Comparison of ENCODE assay signal across 1 cellular context in the genomic region with DNA sequence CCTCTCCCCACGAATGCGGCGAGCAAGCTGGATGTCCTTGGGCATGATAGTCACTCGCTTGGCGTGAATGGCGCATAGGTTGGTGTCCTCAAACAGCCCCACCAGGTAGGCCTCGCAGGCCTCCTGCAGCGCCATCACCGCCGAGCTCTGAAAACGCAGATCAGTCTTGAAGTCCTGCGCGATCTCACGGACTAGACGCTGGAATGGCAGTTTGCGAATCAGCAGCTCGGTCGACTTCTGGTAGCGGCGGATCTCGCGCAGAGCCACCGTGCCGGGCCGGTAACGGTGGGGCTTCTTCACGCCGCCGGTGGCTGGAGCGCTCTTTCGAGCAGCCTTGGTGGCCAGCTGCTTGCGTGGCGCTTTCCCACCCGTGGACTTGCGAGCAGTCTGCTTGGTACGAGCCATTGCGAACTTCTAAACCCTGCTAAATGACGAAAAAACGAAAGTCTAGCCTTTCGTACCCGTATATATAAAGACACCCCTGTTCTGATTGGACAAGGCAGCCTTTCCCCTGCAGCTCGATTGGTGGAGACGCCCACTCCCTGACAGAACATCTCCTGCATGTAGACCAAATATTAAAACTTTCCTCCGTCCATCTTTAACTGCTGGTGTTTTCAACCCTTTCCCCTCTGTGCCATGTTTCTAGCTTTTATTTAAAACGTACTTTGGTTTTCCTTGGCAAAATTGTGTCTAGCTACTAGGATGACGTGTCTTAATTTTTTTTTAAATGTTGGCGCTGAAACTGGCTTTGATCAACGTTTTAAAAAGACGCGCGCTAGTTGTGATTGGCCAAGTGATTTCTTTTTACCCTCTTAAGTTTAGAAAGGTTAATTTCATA.
TF ChIP-seq lines count a peak whose summit lies in the region.

No MANE protein-coding gene starts in this region.

TF ChIP-seq in H1, 55 proteins besides CTCF, POLR2A, EP300 and RAD21:
- peak; percentile 74 for TF ChIP-seq TAF7 (optimal IDR thresholded peaks at IDR 0.05; ENCODE audit: borderline replicate concordance, low read depth, low read length)
- TF ChIP-seq SIX5 (IDR thresholded peaks at IDR 0.05; ENCODE audit: low read depth, low read length), result no peak
- no peak for TF ChIP-seq RFX5 (IDR thresholded peaks at IDR 0.05; ENCODE audit: borderline replicate concordance, low read depth, low read length)
- TF ChIP-seq KDM4A (IDR thresholded peaks at IDR 0.05; ENCODE audit: low read depth, low read length, severe bottlenecking), result no peak
- no peak for TF ChIP-seq CBX8 (IDR thresholded peaks at IDR 0.05; ENCODE audit: borderline replicate concordance, low read depth, low read length)
- no peak for TF ChIP-seq EZH2 (IDR thresholded peaks at IDR 0.05; ENCODE audit: low read depth, low read length, severe bottlenecking)
- TF ChIP-seq, protein P1, sequence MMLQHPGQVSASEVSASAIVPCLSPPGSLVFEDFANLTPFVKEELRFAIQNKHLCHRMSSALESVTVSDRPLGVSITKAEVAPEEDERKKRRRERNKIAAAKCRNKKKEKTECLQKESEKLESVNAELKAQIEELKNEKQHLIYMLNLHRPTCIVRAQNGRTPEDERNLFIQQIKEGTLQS (IDR thresholded peaks at IDR 0.05; ENCODE audit: insufficient read depth, low read depth, low read length), result no peak
- no peak for TF ChIP-seq BCL11A (IDR thresholded peaks at IDR 0.05; ENCODE audit: low read depth in 2 of 2, low read length in 2 of 2)
- no peak; a peak in 1 of 4 replicates for TF ChIP-seq HDAC2 (IDR thresholded peaks at IDR 0.05; ENCODE audit: borderline replicate concordance in 1 of 2, low read depth in 2 of 2, low read length in 2 of 2)
- TF ChIP-seq CREB1 (IDR thresholded peaks at IDR 0.05), result peak; percentile 5; the same call in 1 of the 2 replicates
- TF ChIP-seq POU5F1 (IDR thresholded peaks at IDR 0.05; ENCODE audit: low read depth, low read length), result no peak
- TF ChIP-seq SP4 (IDR thresholded peaks at IDR 0.05; ENCODE audit: low read length), result no peak
- TF ChIP-seq RNF2 (IDR thresholded peaks at IDR 0.05; ENCODE audit: borderline replicate concordance, low read depth, low read length, missing control alignments, poor library complexity, severe bottlenecking), result no peak
- TF ChIP-seq SUZ12 (IDR thresholded peaks at IDR 0.05; ENCODE audit: low read length), result no peak
- no peak for TF ChIP-seq CBX5 (IDR thresholded peaks at IDR 0.05; ENCODE audit: low read depth, low read length)
- no peak for TF ChIP-seq CEBPB (IDR thresholded peaks at IDR 0.05; ENCODE audit: low read depth, low read length)
- no peak for TF ChIP-seq SP2 (IDR thresholded peaks at IDR 0.05; ENCODE audit: low read length)
- no peak for TF ChIP-seq FOSL1 (IDR thresholded peaks at IDR 0.05; ENCODE audit: insufficient read depth, low read depth, low read length)
- no peak for TF ChIP-seq BRCA1 (IDR thresholded peaks at IDR 0.05; ENCODE audit: low read depth, low read length)
- TF ChIP-seq SIN3A (conservative IDR thresholded peaks at IDR 0.05 in 1 of 2, IDR thresholded peaks at IDR 0.05 in 1 of 2; ENCODE audit: low read depth in 1 of 2, low read length in 2 of 2), result 0 out of 4 replicates have a peak, but pooled peaks of 1 of the 2 experiments have one; percentile 16
- peak; percentile 25 for TF ChIP-seq SAP30 (IDR thresholded peaks at IDR 0.05; ENCODE audit: insufficient read depth, insufficient replicate concordance, low read length)
- TF ChIP-seq NANOG (IDR thresholded peaks at IDR 0.05; ENCODE audit: insufficient read depth, low read depth, low read length, poor library complexity, severe bottlenecking), result no peak
- TF ChIP-seq YY1 (IDR thresholded peaks at IDR 0.05; ENCODE audit: low read depth, low read length), result no peak
- TF ChIP-seq, protein P2, sequence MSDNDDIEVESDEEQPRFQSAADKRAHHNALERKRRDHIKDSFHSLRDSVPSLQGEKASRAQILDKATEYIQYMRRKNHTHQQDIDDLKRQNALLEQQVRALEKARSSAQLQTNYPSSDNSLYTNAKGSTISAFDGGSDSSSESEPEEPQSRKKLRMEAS (IDR thresholded peaks at IDR 0.05), result no peak; the same call in 1 of the 2 replicates
- TF ChIP-seq RBBP5 (IDR thresholded peaks at IDR 0.05; ENCODE audit: borderline replicate concordance, low read depth, low read length), result no peak
- TF ChIP-seq TAF1 (IDR thresholded peaks at IDR 0.05; ENCODE audit: low read depth, low read length), result peak; percentile 90
- no peak for TF ChIP-seq BACH1 (IDR thresholded peaks at IDR 0.05; ENCODE audit: low read length)
- TF ChIP-seq SRF (IDR thresholded peaks at IDR 0.05; ENCODE audit: low read depth, low read length), result no peak
- TF ChIP-seq, protein P3, sequence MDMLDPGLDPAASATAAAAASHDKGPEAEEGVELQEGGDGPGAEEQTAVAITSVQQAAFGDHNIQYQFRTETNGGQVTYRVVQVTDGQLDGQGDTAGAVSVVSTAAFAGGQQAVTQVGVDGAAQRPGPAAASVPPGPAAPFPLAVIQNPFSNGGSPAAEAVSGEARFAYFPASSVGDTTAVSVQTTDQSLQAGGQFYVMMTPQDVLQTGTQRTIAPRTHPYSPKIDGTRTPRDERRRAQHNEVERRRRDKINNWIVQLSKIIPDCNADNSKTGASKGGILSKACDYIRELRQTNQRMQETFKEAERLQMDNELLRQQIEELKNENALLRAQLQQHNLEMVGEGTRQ (IDR thresholded peaks at IDR 0.05; ENCODE audit: low read length), result no peak
- no peak for TF ChIP-seq KDM5A (IDR thresholded peaks at IDR 0.05; ENCODE audit: low read length)
- TF ChIP-seq RXRA (IDR thresholded peaks at IDR 0.05; ENCODE audit: insufficient read depth, low read depth, low read length), result no peak
- no peak for TF ChIP-seq MAFK (IDR thresholded peaks at IDR 0.05; ENCODE audit: low read depth, low read length)
- no peak for TF ChIP-seq KDM1A (IDR thresholded peaks at IDR 0.05; ENCODE audit: borderline replicate concordance, low read length)
- TF ChIP-seq, protein P4, sequence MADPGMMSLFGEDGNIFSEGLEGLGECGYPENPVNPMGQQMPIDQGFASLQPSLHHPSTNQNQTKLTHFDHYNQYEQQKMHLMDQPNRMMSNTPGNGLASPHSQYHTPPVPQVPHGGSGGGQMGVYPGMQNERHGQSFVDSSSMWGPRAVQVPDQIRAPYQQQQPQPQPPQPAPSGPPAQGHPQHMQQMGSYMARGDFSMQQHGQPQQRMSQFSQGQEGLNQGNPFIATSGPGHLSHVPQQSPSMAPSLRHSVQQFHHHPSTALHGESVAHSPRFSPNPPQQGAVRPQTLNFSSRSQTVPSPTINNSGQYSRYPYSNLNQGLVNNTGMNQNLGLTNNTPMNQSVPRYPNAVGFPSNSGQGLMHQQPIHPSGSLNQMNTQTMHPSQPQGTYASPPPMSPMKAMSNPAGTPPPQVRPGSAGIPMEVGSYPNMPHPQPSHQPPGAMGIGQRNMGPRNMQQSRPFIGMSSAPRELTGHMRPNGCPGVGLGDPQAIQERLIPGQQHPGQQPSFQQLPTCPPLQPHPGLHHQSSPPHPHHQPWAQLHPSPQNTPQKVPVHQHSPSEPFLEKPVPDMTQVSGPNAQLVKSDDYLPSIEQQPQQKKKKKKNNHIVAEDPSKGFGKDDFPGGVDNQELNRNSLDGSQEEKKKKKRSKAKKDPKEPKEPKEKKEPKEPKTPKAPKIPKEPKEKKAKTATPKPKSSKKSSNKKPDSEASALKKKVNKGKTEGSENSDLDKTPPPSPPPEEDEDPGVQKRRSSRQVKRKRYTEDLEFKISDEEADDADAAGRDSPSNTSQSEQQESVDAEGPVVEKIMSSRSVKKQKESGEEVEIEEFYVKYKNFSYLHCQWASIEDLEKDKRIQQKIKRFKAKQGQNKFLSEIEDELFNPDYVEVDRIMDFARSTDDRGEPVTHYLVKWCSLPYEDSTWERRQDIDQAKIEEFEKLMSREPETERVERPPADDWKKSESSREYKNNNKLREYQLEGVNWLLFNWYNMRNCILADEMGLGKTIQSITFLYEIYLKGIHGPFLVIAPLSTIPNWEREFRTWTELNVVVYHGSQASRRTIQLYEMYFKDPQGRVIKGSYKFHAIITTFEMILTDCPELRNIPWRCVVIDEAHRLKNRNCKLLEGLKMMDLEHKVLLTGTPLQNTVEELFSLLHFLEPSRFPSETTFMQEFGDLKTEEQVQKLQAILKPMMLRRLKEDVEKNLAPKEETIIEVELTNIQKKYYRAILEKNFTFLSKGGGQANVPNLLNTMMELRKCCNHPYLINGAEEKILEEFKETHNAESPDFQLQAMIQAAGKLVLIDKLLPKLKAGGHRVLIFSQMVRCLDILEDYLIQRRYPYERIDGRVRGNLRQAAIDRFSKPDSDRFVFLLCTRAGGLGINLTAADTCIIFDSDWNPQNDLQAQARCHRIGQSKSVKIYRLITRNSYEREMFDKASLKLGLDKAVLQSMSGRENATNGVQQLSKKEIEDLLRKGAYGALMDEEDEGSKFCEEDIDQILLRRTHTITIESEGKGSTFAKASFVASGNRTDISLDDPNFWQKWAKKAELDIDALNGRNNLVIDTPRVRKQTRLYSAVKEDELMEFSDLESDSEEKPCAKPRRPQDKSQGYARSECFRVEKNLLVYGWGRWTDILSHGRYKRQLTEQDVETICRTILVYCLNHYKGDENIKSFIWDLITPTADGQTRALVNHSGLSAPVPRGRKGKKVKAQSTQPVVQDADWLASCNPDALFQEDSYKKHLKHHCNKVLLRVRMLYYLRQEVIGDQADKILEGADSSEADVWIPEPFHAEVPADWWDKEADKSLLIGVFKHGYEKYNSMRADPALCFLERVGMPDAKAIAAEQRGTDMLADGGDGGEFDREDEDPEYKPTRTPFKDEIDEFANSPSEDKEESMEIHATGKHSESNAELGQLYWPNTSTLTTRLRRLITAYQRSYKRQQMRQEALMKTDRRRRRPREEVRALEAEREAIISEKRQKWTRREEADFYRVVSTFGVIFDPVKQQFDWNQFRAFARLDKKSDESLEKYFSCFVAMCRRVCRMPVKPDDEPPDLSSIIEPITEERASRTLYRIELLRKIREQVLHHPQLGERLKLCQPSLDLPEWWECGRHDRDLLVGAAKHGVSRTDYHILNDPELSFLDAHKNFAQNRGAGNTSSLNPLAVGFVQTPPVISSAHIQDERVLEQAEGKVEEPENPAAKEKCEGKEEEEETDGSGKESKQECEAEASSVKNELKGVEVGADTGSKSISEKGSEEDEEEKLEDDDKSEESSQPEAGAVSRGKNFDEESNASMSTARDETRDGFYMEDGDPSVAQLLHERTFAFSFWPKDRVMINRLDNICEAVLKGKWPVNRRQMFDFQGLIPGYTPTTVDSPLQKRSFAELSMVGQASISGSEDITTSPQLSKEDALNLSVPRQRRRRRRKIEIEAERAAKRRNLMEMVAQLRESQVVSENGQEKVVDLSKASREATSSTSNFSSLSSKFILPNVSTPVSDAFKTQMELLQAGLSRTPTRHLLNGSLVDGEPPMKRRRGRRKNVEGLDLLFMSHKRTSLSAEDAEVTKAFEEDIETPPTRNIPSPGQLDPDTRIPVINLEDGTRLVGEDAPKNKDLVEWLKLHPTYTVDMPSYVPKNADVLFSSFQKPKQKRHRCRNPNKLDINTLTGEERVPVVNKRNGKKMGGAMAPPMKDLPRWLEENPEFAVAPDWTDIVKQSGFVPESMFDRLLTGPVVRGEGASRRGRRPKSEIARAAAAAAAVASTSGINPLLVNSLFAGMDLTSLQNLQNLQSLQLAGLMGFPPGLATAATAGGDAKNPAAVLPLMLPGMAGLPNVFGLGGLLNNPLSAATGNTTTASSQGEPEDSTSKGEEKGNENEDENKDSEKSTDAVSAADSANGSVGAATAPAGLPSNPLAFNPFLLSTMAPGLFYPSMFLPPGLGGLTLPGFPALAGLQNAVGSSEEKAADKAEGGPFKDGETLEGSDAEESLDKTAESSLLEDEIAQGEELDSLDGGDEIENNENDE (IDR thresholded peaks at IDR 0.05; ENCODE audit: insufficient replicate concordance, low read length), result peak; percentile 8
- peak; percentile 80 for TF ChIP-seq ASH2L (IDR thresholded peaks at IDR 0.05; ENCODE audit: low read length)
- peak; percentile 60; the same call in 1 of the 2 replicates for TF ChIP-seq PHF8 (conservative IDR thresholded peaks at IDR 0.05; ENCODE audit: low read depth, low read length)
- TF ChIP-seq GTF2F1 (IDR thresholded peaks at IDR 0.05; ENCODE audit: borderline replicate concordance, low read depth, low read length), result peak; percentile 83; the same call in 1 of the 2 replicates
- no peak for TF ChIP-seq TCF12 (IDR thresholded peaks at IDR 0.05; ENCODE audit: low read depth, low read length)
- TF ChIP-seq, protein P5, sequence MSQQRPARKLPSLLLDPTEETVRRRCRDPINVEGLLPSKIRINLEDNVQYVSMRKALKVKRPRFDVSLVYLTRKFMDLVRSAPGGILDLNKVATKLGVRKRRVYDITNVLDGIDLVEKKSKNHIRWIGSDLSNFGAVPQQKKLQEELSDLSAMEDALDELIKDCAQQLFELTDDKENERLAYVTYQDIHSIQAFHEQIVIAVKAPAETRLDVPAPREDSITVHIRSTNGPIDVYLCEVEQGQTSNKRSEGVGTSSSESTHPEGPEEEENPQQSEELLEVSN (IDR thresholded peaks at IDR 0.05), result no peak
- no peak for TF ChIP-seq CTBP2 (IDR thresholded peaks at IDR 0.05; ENCODE audit: borderline replicate concordance, insufficient read depth, insufficient read length, low read length)
- no peak for TF ChIP-seq TEAD4 (IDR thresholded peaks at IDR 0.05; ENCODE audit: low read depth, low read length)
- no peak for TF ChIP-seq NRF1 (IDR thresholded peaks at IDR 0.05; ENCODE audit: low read depth, low read length)
- TF ChIP-seq TBP (IDR thresholded peaks at IDR 0.05; ENCODE audit: low read depth, low read length), result peak; percentile 97
- no peak for TF ChIP-seq JUN (IDR thresholded peaks at IDR 0.05; ENCODE audit: low read depth, low read length)
- no peak for TF ChIP-seq HDAC6 (IDR thresholded peaks at IDR 0.05; ENCODE audit: low read depth, low read length)
- TF ChIP-seq GABPA (IDR thresholded peaks at IDR 0.05; ENCODE audit: borderline replicate concordance, insufficient read depth, low read length), result no peak
- peak; percentile 95 for TF ChIP-seq SP1 (IDR thresholded peaks at IDR 0.05; ENCODE audit: low read depth, low read length)
- TF ChIP-seq, protein P6, sequence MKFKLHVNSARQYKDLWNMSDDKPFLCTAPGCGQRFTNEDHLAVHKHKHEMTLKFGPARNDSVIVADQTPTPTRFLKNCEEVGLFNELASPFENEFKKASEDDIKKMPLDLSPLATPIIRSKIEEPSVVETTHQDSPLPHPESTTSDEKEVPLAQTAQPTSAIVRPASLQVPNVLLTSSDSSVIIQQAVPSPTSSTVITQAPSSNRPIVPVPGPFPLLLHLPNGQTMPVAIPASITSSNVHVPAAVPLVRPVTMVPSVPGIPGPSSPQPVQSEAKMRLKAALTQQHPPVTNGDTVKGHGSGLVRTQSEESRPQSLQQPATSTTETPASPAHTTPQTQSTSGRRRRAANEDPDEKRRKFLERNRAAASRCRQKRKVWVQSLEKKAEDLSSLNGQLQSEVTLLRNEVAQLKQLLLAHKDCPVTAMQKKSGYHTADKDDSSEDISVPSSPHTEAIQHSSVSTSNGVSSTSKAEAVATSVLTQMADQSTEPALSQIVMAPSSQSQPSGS (IDR thresholded peaks at IDR 0.05; ENCODE audit: low read length), result no peak
- no peak for TF ChIP-seq ZNF274 (IDR thresholded peaks at IDR 0.05; ENCODE audit: borderline replicate concordance, extremely low read depth, low read length)
- peak; percentile 43 for TF ChIP-seq SIRT6 (IDR thresholded peaks at IDR 0.05; ENCODE audit: low read length)
- no peak for TF ChIP-seq EGR1 (IDR thresholded peaks at IDR 0.05; ENCODE audit: borderline replicate concordance, low read depth, low read length)
- TF ChIP-seq CHD2 (IDR thresholded peaks at IDR 0.05; ENCODE audit: low read length), result no peak
- no peak for TF ChIP-seq JUND (IDR thresholded peaks at IDR 0.05; ENCODE audit: low read length)
- TF ChIP-seq CHD1 (IDR thresholded peaks at IDR 0.05; ENCODE audit: low read depth, low read length), result peak; percentile 35; the same call in 1 of the 2 replicates
- TF ChIP-seq POLR2AphosphoS5 (IDR thresholded peaks at IDR 0.05; ENCODE audit: low read depth, low read length), result peak; percentile 100
